1 cellular context compared by ENCODE assay signal in the genomic region with DNA sequence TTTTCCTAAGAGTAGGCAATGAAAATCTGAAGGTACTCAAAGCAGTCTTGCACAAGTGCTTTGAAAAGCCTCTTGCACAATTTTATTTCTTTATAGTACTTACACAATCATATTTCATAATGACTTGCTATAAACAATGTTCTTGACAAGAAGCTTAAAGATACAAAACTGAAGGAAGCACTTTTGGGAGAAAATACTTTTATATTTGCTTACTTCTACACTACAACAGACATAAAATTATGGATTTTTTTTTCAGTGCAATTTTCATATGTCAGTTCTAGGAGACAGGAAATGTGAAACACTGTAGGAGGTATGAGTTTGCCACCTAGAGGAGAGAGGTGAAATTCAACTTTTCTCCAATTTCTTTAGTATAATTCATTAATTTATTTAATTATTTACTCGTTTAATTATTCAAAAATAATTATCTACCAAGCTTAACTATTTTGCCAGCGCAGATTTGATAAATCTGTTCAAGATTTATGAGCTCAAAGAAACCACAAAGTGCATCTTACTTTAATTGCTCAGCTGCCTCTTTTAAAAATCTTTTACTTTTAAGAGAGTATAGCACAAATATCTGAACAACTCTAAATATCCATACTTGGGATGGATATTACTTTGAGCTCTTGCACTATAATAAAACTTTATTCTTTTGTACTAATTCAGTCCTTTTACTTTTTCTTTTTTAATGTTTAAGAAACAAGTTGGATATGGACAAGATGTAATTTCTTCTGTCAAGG.
TF ChIP-seq lines count a peak whose summit lies in the region.

No MANE protein-coding gene starts in this region.

TF ChIP-seq in HEK293, 187 proteins besides CTCF, POLR2A, EP300 and RAD21 (continued from another document):
- TF ChIP-seq ZNF518A (tag by site-specific recombination; conservative IDR thresholded peaks at IDR 0.05; ENCODE audit: low read depth): no peak
- TF ChIP-seq ZNF514 (tag by site-specific recombination; IDR thresholded peaks at IDR 0.05): no peak
- TF ChIP-seq YY2 (tag by site-specific recombination; IDR thresholded peaks at IDR 0.05): no peak
- TF ChIP-seq ZNF747 (tag by site-specific recombination; IDR thresholded peaks at IDR 0.05): no peak
- no peak for TF ChIP-seq REPIN1 (tag by site-specific recombination; IDR thresholded peaks at IDR 0.05; ENCODE audit: low read depth)
- TF ChIP-seq ZNF658 (tag by site-specific recombination; IDR thresholded peaks at IDR 0.05): no peak
- no peak for TF ChIP-seq ZFHX2 (tag by site-specific recombination; conservative IDR thresholded peaks at IDR 0.05)
- TF ChIP-seq ZSCAN18 (tag by site-specific recombination; IDR thresholded peaks at IDR 0.05): no peak
- TF ChIP-seq, protein P1, sequence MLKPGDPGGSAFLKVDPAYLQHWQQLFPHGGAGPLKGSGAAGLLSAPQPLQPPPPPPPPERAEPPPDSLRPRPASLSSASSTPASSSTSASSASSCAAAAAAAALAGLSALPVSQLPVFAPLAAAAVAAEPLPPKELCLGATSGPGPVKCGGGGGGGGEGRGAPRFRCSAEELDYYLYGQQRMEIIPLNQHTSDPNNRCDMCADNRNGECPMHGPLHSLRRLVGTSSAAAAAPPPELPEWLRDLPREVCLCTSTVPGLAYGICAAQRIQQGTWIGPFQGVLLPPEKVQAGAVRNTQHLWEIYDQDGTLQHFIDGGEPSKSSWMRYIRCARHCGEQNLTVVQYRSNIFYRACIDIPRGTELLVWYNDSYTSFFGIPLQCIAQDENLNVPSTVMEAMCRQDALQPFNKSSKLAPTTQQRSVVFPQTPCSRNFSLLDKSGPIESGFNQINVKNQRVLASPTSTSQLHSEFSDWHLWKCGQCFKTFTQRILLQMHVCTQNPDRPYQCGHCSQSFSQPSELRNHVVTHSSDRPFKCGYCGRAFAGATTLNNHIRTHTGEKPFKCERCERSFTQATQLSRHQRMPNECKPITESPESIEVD (tag by site-specific recombination; IDR thresholded peaks at IDR 0.05): peak; percentile 16; the same call in 1 of the 2 replicates
